In the genomic region with DNA sequence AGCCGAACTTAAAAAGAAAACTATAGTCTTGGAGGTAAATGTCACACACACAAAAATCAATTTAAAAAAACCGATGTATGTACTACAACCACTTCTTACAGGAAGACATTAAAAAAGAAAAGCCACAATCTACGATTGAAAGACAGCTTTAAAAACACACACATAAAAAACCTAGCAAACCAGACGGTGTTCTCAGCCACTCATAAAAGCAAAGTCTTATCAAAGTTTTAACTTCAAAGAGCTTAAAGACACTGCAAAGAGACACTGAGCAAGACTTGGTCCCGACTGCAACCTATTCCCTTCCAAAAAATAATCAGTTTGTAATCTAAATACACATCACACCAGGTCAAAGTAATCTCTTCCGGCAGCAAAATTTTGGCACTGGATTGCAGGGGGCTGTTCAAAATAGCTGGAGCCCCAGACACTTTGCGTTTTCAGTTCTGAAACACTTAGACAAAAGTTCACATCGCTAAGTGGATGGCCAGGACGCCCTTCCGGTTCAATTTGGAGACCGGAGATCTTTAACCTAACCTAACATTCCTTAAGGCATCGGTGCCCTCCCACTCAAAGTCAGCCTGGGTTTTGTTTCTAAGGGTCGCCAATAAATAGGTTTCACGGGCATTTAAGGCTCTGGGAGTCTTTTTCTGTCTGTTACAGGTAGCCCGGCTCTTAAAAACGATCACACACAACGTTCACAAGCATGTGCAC, we compare ENCODE assay signal across 8 cellular contexts. TPM values are rescaled to one million over a fixed set of nuclear protein-coding genes. Genes with fewer than 3 reads are reported as not detected.
DNase-seq lines count a peak whose midpoint lies in the region; ATAC-seq and TF ChIP-seq lines count a peak whose summit lies in the region.

No MANE protein-coding gene starts in this region.

- intact Hi-C loops in left ventricle myocardium superior (cut with micrococcal nuclease), result no loop called here
- intact Hi-C loops in upper lobe of right lung (cut with DNase I), result no loop called here

- H3K27me3 ChIP-seq in cardiac muscle cell (no peaks in the 10 kb centered on the region), brain microvascular endothelial cell (replicated peaks) (no peaks in the 10 kb centered on the region), upper lobe of right lung (no peaks in the 10 kb centered on the region)

- peak in 1 of 2 donors; percentile 15 for DNase-seq in cardiac muscle cell (ENCODE audit: low read depth in 1 of 2, low spot score in 1 of 2)
- no peak for DNase-seq in left ventricle myocardium superior
- no peak for DNase-seq in brain microvascular endothelial cell
- peak; percentile 32 for DNase-seq in upper lobe of right lung
- no peak for DNase-seq in NCI-H2081 (lab: John Stamatoyannopoulos, UW)
- DNase-seq in AG20443 (ENCODE audit: low spot score), result no peak

- H3K27ac ChIP-seq in cardiac muscle cell, result no peak overlapping the region
- H3K27ac ChIP-seq in brain microvascular endothelial cell, result no peak overlapping the region
- no peak overlapping the region for H3K27ac ChIP-seq in mesodermal cell (ENCODE audit: low read depth, low read length, severe bottlenecking)
- peak overlapping the region; percentile 36 for H3K27ac ChIP-seq in upper lobe of right lung

- H3K4me3 ChIP-seq in cardiac muscle cell (peak overlapping the region; percentile 46), brain microvascular endothelial cell (ENCODE audit: low read depth, low read length) (peak overlapping the region; percentile 57), mesodermal cell (ENCODE audit: extremely low read depth, insufficient read depth, low read length, poor library complexity, severe bottlenecking) (peak overlapping the region; percentile 44), upper lobe of right lung (peak overlapping the region; percentile 52)

- TF ChIP-seq CTCF in cardiac muscle cell (IDR thresholded peaks at IDR 0.05; ENCODE audit: low read depth, low read length), result no peak
- no peak for TF ChIP-seq CTCF in brain microvascular endothelial cell (IDR thresholded peaks at IDR 0.05; ENCODE audit: low read depth, low read length, missing control alignments)
- TF ChIP-seq CTCF in upper lobe of right lung (IDR thresholded peaks at IDR 0.05), result no peak

- H3K4me1 ChIP-seq in cardiac muscle cell (ENCODE audit: low read depth) (peaks cover 31% of the 10 kb centered on the region), mesodermal cell (ENCODE audit: control insufficient read depth, insufficient read depth, low read length, poor library complexity, severe bottlenecking) (peaks cover 39% of the 10 kb centered on the region), upper lobe of right lung (peaks cover 50% of the 10 kb centered on the region)

- ATAC-seq in left ventricle myocardium superior (no peak), upper lobe of right lung (no peak), GM21619 (IDR thresholded peaks at IDR 0.05; ENCODE audit: unreplicated experiment) (no peak)

- H3K9me3 ChIP-seq in cardiac muscle cell (ENCODE audit: low read depth), result no peaks in the 10 kb centered on the region
- H3K9me3 ChIP-seq in mesodermal cell (ENCODE audit: control insufficient read depth, low read length), result no peaks in the 10 kb centered on the region
- H3K9me3 ChIP-seq in upper lobe of right lung, result no peaks in the 10 kb centered on the region

- in situ Hi-C loops in brain microvascular endothelial cell (cut with HindIII; ENCODE audit: low pct_ligation_motif_present, low sequenced_read_pairs), result no loop called here

- 62 to 73% methylated on average over 13 to 16 of the region's 17 CpGs for WGBS in mesodermal cell (ENCODE audit: insufficient coverage in 2 of 2), 2 experiments

- H3K36me3 ChIP-seq in cardiac muscle cell (no peaks in the 10 kb centered on the region), brain microvascular endothelial cell (replicated peaks) (no peaks in the 10 kb centered on the region), mesodermal cell (ENCODE audit: control insufficient read depth, insufficient read depth, low read length) (peaks cover 6% of the 10 kb centered on the region), upper lobe of right lung (no peaks in the 10 kb centered on the region)

RNA-seq across cellular contexts. Expression of a gene that starts 2.6 kb away (rescaled TPM):
- total RNA-seq in cardiac muscle cell (10.7 and 23.2 TPM in 2 replicates), left ventricle myocardium superior (16.7 TPM), upper lobe of right lung (27.2 TPM)
- 7.9 and 8.2 TPM in 2 replicates for polyA plus RNA-seq in cardiac muscle cell
- polyA plus RNA-seq in mesodermal cell (2013, experiment 1 of 2), result 21.6 TPM
- polyA plus RNA-seq in mesodermal cell (2013, experiment 2 of 2), result 18.5 TPM
